In genomic region chr6:96927660-96928059, GRCh38 we compare ENCODE assay signal across 26 cellular contexts. TPM values are rescaled to one million over a fixed set of nuclear protein-coding genes. Genes with fewer than 3 reads are reported as not detected.
"Had no signal": no experiment of that assay in that cellular context is flagged by ENCODE, and none has a peak within 500 bp of the region (broad histone marks: within the 10 kb centered on the region; RNA-seq: fewer than 3 reads in every experiment).

No MANE protein-coding gene starts in this region.

- ATAC-seq: heart right ventricle; natural killer cell; right cardiac atrium; sciatic nerve; stimulated activated effector memory CD8-positive, alpha-beta T cell treated with anti-CD3 and anti-CD28 coated beads, Interleukin-12 subunit alpha, Interleukin-12 subunit beta, amount 100 ng/mL, for 72 hours; upper lobe of right lung had no signal

- H3K36me3 ChIP-seq: heart right ventricle, left ventricle myocardium inferior, neural progenitor cell, neutrophil, ovary, prostate gland, spleen, thyroid gland, upper lobe of right lung had no signal

- H3K27me3 ChIP-seq: ovary, spleen, testis, thyroid gland, upper lobe of right lung had no signal

- H3K9me3 ChIP-seq: heart right ventricle, left ventricle myocardium inferior, neutrophil, ovary, prostate gland, spleen, testis, thyroid gland, upper lobe of right lung had no signal

- H3K4me1 ChIP-seq: neural progenitor cell, prostate gland, testis had no signal

- DNase-seq: heart right ventricle; islet precursor cell; left ventricle myocardium inferior; mesendoderm; naive B cell; natural killer cell; nephron progenitor cell; ovary; retina; right cardiac atrium; small intestine; spleen; stimulated activated CD4-positive, alpha-beta T cell treated with anti-CD3 and anti-CD28 coated beads, Interleukin-4, amount 100 ng/mL, for 24 hours; stimulated activated naive CD4-positive, alpha-beta T cell; testis; thyroid gland; trophoblast cell; upper lobe of right lung had no signal

- H3K27ac ChIP-seq: heart right ventricle, hepatocyte, left ventricle myocardium inferior, neural progenitor cell, neutrophil, ovary, prostate gland, spleen, testis, thyroid gland, upper lobe of right lung had no signal

- H3K4me3 ChIP-seq: heart right ventricle, hepatocyte, left ventricle myocardium inferior, lung, neural progenitor cell, ovary, prostate gland, spleen, testis, thyroid gland, upper lobe of right lung had no signal

RNA-seq across cellular contexts. Expression of gene KLHL32, which starts 3.1 kb away (rescaled TPM):
- total RNA-seq: subcutaneous adipose tissue had no signal
- polyA plus RNA-seq: hepatocyte had no signal
